Comparison of ENCODE assay signal across 24 cellular contexts in the genomic region with DNA sequence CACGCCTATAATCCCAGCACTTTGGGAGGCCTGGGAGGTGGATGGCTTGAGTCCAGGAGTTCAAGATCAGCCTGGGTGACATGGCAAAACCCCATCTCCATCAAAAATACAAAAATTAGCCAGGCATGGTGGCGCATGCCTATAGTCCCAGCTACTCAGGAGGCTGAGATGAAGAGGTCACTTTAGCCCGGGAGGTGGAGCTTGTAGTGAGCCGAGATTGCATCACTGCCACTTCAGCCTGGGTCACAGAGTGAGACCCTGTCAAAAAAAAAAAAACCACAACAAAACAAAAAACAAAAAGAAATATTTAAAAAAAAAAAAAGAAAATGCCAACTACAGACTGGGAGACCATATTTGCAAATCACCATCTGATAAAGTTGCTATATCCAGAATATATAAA.
"Had no signal": no experiment of that assay in that cellular context is flagged by ENCODE, and none has a peak within 500 bp of the region (broad histone marks: within the 10 kb centered on the region; RNA-seq: fewer than 3 reads in every experiment).

No MANE protein-coding gene starts in this region.

- H3K27me3 ChIP-seq: colonic mucosa, foreskin keratinocyte, gastroesophageal sphincter, heart left ventricle, hepatocyte, ovary, sigmoid colon, testis, tibial artery had no signal

- DNase-seq: colonic mucosa; effector CD8-positive, alpha-beta T cell; endodermal cell; foreskin keratinocyte; heart left ventricle; kidney; natural killer cell; occipital lobe; ovary; posterior cingulate gyrus; psoas muscle; right cardiac atrium; sigmoid colon; stimulated activated CD4-positive, alpha-beta T cell treated with anti-CD3 and anti-CD28 coated beads, Interleukin-4, amount 100 ng/mL, for 4 hours; stimulated activated naive CD8-positive, alpha-beta T cell treated with anti-CD3 and anti-CD28 coated beads, Interleukin-15, Interleukin-2, amounts not matched to agents 100 U/mL and 50 U/mL, for 24 hours; substantia nigra; testis; tibial artery had no signal

- H3K4me3 ChIP-seq: colonic mucosa, gastroesophageal sphincter, heart left ventricle, hepatocyte, ovary, psoas muscle, sigmoid colon, testis, tibial artery had no signal

- H3K4me1 ChIP-seq: colonic mucosa, foreskin keratinocyte, gastroesophageal sphincter, heart left ventricle, psoas muscle, sigmoid colon, testis, tibial artery had no signal

- H3K36me3 ChIP-seq: colonic mucosa, ovary, sigmoid colon had no signal

- ATAC-seq: esophagus mucosa; foreskin keratinocyte; gastroesophageal sphincter; heart left ventricle; left lobe of liver; natural killer cell; psoas muscle; right cardiac atrium; stimulated activated memory B cell treated with anti-CD40 and anti-IgM and Interleukin-4, amounts not matched to agents 10 μg/mL and 1 μg/mL and 100 μg/mL, for 72 hours; stimulated activated naive CD8-positive, alpha-beta T cell treated with anti-CD3 and anti-CD28 coated beads, Interleukin-15, Interleukin-2, amounts not matched to agents 100 U/mL and 50 U/mL, for 24 hours had no signal

- H3K9me3 ChIP-seq: colonic mucosa, gastroesophageal sphincter, heart left ventricle, ovary, psoas muscle, sigmoid colon, testis, tibial artery had no signal

- H3K27ac ChIP-seq: colonic mucosa, epithelial cell of prostate, foreskin keratinocyte, gastroesophageal sphincter, heart left ventricle, hepatocyte, ovary, psoas muscle, sigmoid colon, testis, tibial artery had no signal
